Comparison of ENCODE assay signal across 15 cellular contexts in genomic region chr7:74499835-74500388, GRCh38. TPM values are rescaled to one million over a fixed set of nuclear protein-coding genes. Genes with fewer than 3 reads are reported as not detected.
DNase-seq lines count a peak whose midpoint lies in the region; ATAC-seq, FAIRE-seq and TF ChIP-seq lines count a peak whose summit lies in the region.
"Had no signal": no experiment of that assay in that cellular context is flagged by ENCODE, and none has a peak within 500 bp of the region (broad histone marks: within the 10 kb centered on the region; RNA-seq: fewer than 3 reads in every experiment).

No MANE protein-coding gene starts in this region.

- WGBS in HepG2 (ENCODE audit: low lambda C conversion rate) = 89% methylated on average over 5 of the region's 9 CpGs
- WGBS in right lobe of liver (ENCODE audit: insufficient coverage, low coverage, low lambda C conversion rate, missing lambda C conversion rate) = 87% methylated on average over 3 of the region's 9 CpGs

- H3K9ac ChIP-seq in HepG2 (ENCODE audit: insufficient read depth, low read depth, low read length) = no peak overlapping the region

- H3K9me3 ChIP-seq in HepG2 (ENCODE audit: low read length) (no peaks in the 10 kb centered on the region), right lobe of liver (no peaks in the 10 kb centered on the region)

- H3K9me3 Mint-ChIP-seq in brain = peaks cover 0 to 11% (median 5%) of the 10 kb centered on the region in 5 experiments
- H3K9me3 Mint-ChIP-seq in type B pancreatic cell = no peaks in the 10 kb centered on the region
- H3K9me3 Mint-ChIP-seq in stimulated activated naive B cell treated with anti-CD40 and anti-IgM and Interleukin-4, amounts not matched to agents 10 μg/mL and 1 μg/mL and 100 μg/mL, for 72 hours = no peaks in the 10 kb centered on the region
- H3K9me3 Mint-ChIP-seq in activated naive CD4-positive, alpha-beta T cell treated with anti-CD3 and anti-CD28 coated beads, Interleukin-2, amount 10 ng/mL, durations not matched to agents 7 days and 5 days = peaks cover 6% of the 10 kb centered on the region

- no peak for FAIRE-seq in HepG2 (lab: Jason Lieb, UNC)

- peaks cover 24% of the 10 kb centered on the region for H3K4me1 ChIP-seq in HepG2 (ENCODE audit: insufficient read depth, low read length)
- H3K4me1 ChIP-seq in right lobe of liver = peaks cover 0 to 23% (median 9%) of the 10 kb centered on the region in 4 donors

- no peak overlapping the region for H3K4me2 ChIP-seq in HepG2 (ENCODE audit: low read depth, low read length)

- H3K36me3 Mint-ChIP-seq in brain (peaks cover 71% of the 10 kb centered on the region), type B pancreatic cell (peaks cover 11% of the 10 kb centered on the region)
- peaks cover 4% of the 10 kb centered on the region in 2 donors for H3K36me3 Mint-ChIP-seq in stimulated activated naive B cell treated with anti-CD40 and anti-IgM and Interleukin-4, amounts not matched to agents 10 μg/mL and 1 μg/mL and 100 μg/mL, for 72 hours
- H3K36me3 Mint-ChIP-seq in activated naive CD4-positive, alpha-beta T cell treated with anti-CD3 and anti-CD28 coated beads, Interleukin-2, amount 10 ng/mL, durations not matched to agents 7 days and 5 days = no peaks in the 10 kb centered on the region

- H2AFZ ChIP-seq in HepG2 (ENCODE audit: low read length) = no peak overlapping the region

- ATAC-seq in HepG2 (peak; percentile 20; the same call in 1 of the 3 replicates), right lobe of liver (no peak)
- ATAC-seq in stimulated activated naive B cell treated with anti-CD40 and anti-IgM and Interleukin-4, amounts not matched to agents 10 μg/mL and 1 μg/mL and 100 μg/mL, for 72 hours (replicated peaks) = no peak

- H3K4me1 Mint-ChIP-seq in brain (peaks cover 48% of the 10 kb centered on the region), type B pancreatic cell (ENCODE audit: unreplicated experiment) (peaks cover 18% of the 10 kb centered on the region)
- peaks cover 0 to 8% of the 10 kb centered on the region in 2 donors for H3K4me1 Mint-ChIP-seq in stimulated activated naive B cell treated with anti-CD40 and anti-IgM and Interleukin-4, amounts not matched to agents 10 μg/mL and 1 μg/mL and 100 μg/mL, for 72 hours
- H3K4me1 Mint-ChIP-seq in activated naive CD4-positive, alpha-beta T cell treated with anti-CD3 and anti-CD28 coated beads, Interleukin-2, amount 10 ng/mL, durations not matched to agents 7 days and 5 days = no peaks in the 10 kb centered on the region

- H3K4me3 Mint-ChIP-seq in brain = no peak overlapping the region
- no peak overlapping the region for H3K4me3 Mint-ChIP-seq in type B pancreatic cell
- no peak overlapping the region for H3K4me3 Mint-ChIP-seq in stimulated activated naive B cell treated with anti-CD40 and anti-IgM and Interleukin-4, amounts not matched to agents 10 μg/mL and 1 μg/mL and 100 μg/mL, for 72 hours
- no peak overlapping the region for H3K4me3 Mint-ChIP-seq in activated naive CD4-positive, alpha-beta T cell treated with anti-CD3 and anti-CD28 coated beads, Interleukin-2, amount 10 ng/mL, durations not matched to agents 7 days and 5 days
- H3K4me3 Mint-ChIP-seq: T-helper 1 cell treated with Interleukin-12 subunit alpha and Interleukin-12 subunit beta and Interleukin-4 antibody, amounts not matched to agents 30 μg/mL and 1 μg/mL, for 36 hours had no signal

- no peak overlapping the region for H3K4me3 ChIP-seq in HepG2 (replicated peaks in 1 of 3; ENCODE audit: insufficient read depth in 1 of 3, low read depth in 2 of 3, low read length in 3 of 3)
- no peak overlapping the region for H3K4me3 ChIP-seq in right lobe of liver

- CTCF ChIA-PET in HepG2 (lab: Yijun Ruan, JAX; ENCODE audit: low intra/inter-chr PET ratio, low total read pairs) = interaction anchor here (0.8 kb wide), 1 partner anchor 83 kb away, joined by 3 read pairs; no protein-coding TSS in a partner anchor
- CTCF ChIA-PET in activated naive CD4-positive, alpha-beta T cell treated with anti-CD3 and anti-CD28 coated beads, Interleukin-2, amount 10 ng/mL, durations not matched to agents 7 days and 5 days (lab: Charles Lee) = no interaction called here

- in situ Hi-C loops in HepG2 (cut with HindIII; ENCODE audit: extremely low pct_ligation_motif_present, low pct_unique_long_range_greater_than_20kb) (no loop called here), KBM-7 (cut with MboI; ENCODE audit: low pct_unique_long_range_greater_than_20kb, low sequenced_read_pairs) (no loop called here)

- H3K27me3 ChIP-seq in HepG2 (ENCODE audit: control insufficient read depth in 1 of 2, insufficient read depth in 2 of 2, low read length in 2 of 2) = no peaks in the 10 kb centered on the region
- no peaks in the 10 kb centered on the region for H3K27me3 ChIP-seq in right lobe of liver

- H3K79me2 ChIP-seq in HepG2 (ENCODE audit: insufficient read depth, low read length) = peaks cover 8% of the 10 kb centered on the region

- no peak for TF ChIP-seq RAD21 in HepG2 (CRISPR knock-in tag; IDR thresholded peaks at IDR 0.05)

- POLR2A ChIA-PET in HepG2 (lab: Yijun Ruan, JAX) = no interaction called here

- H4K20me1 ChIP-seq in HepG2 (ENCODE audit: insufficient read depth, low read length) = peaks cover 3% of the 10 kb centered on the region; the same call in 1 of the 2 replicates

- H3K27ac ChIP-seq in HepG2 (ENCODE audit: extremely low read length, insufficient read depth, low read length) (no peak overlapping the region), right lobe of liver (no peak overlapping the region)

- H3K27me3 Mint-ChIP-seq in brain (no peaks in the 10 kb centered on the region), type B pancreatic cell (no peaks in the 10 kb centered on the region)
- H3K27me3 Mint-ChIP-seq in stimulated activated naive B cell treated with anti-CD40 and anti-IgM and Interleukin-4, amounts not matched to agents 10 μg/mL and 1 μg/mL and 100 μg/mL, for 72 hours = no peaks in the 10 kb centered on the region
- peaks cover 3% of the 10 kb centered on the region for H3K27me3 Mint-ChIP-seq in activated naive CD4-positive, alpha-beta T cell treated with anti-CD3 and anti-CD28 coated beads, Interleukin-2, amount 10 ng/mL, durations not matched to agents 7 days and 5 days

- TF ChIP-seq POLR2A in HepG2 (IDR thresholded peaks at IDR 0.05; ENCODE audit: insufficient read depth in 1 of 2, low read depth in 2 of 2, low read length in 2 of 2) (no peak), right lobe of liver (IDR thresholded peaks at IDR 0.05) (no peak)

- DNase-seq in HepG2 (ENCODE audit: low spot score) (no peak), right lobe of liver (no peak), NAMALWA (ENCODE audit: low spot score) (peak; percentile 37), type B pancreatic cell (ENCODE audit: extremely low spot score, unreplicated experiment) (no peak), KBM-7 (no peak)
- no peak for DNase-seq in stimulated activated naive B cell treated with anti-CD40 and anti-IgM and Interleukin-4, amounts not matched to agents 10 μg/mL and 1 μg/mL and 100 μg/mL, for 72 hours
- no peak for DNase-seq in activated naive CD4-positive, alpha-beta T cell treated with anti-CD3 and anti-CD28 coated beads, Interleukin-2, amount 10 ng/mL, durations not matched to agents 7 days and 5 days
- DNase-seq: DMS79 treated with DMSO at 0.1 percent for 48 hours, NCI-H1417, NCI-H187 treated with DMSO at 0.1 percent for 48 hours, NCI-H226, OCI-M1, RPMI8226 had no signal

- no peak for TF ChIP-seq CTCF in HepG2 (CRISPR knock-in tag; IDR thresholded peaks at IDR 0.05)
- TF ChIP-seq CTCF in right lobe of liver (IDR thresholded peaks at IDR 0.05) = no peak
- no peak for TF ChIP-seq CTCF in brain (conservative IDR thresholded peaks at IDR 0.05)
- no peak for TF ChIP-seq CTCF in type B pancreatic cell (conservative IDR thresholded peaks at IDR 0.05)

- H3K36me3 ChIP-seq in HepG2 (replicated peaks in 1 of 2; ENCODE audit: control insufficient read depth in 1 of 2, insufficient read depth in 2 of 2, low read length in 2 of 2) (peaks cover 4 to 5% of the 10 kb centered on the region in 2 experiments; a peak in 2 of 5 replicates), right lobe of liver (no peaks in the 10 kb centered on the region)

- intact Hi-C loops in HepG2 (cut with micrococcal nuclease; ENCODE audit: unreplicated experiment) = no loop called here
- intact Hi-C loops in right lobe of liver (cut with DNase I) = no loop called here

- H3K27ac Mint-ChIP-seq in brain (peak overlapping the region in 4 of 5 experiments; percentile 3 to 94 (median 59)), type B pancreatic cell (peak overlapping the region; percentile 67)
- no peak overlapping the region for H3K27ac Mint-ChIP-seq in stimulated activated naive B cell treated with anti-CD40 and anti-IgM and Interleukin-4, amounts not matched to agents 10 μg/mL and 1 μg/mL and 100 μg/mL, for 72 hours
- H3K27ac Mint-ChIP-seq in activated naive CD4-positive, alpha-beta T cell treated with anti-CD3 and anti-CD28 coated beads, Interleukin-2, amount 10 ng/mL, durations not matched to agents 7 days and 5 days = no peak overlapping the region
- H3K27ac Mint-ChIP-seq: T-helper 1 cell treated with Interleukin-12 subunit alpha and Interleukin-12 subunit beta and Interleukin-4 antibody, amounts not matched to agents 30 μg/mL and 1 μg/mL, for 36 hours had no signal

- TF ChIP-seq EP300 in HepG2 (IDR thresholded peaks at IDR 0.05; ENCODE audit: low read depth in 2 of 2, low read length in 2 of 2) (no peak), HepG2 (CRISPR knock-in tag; IDR thresholded peaks at IDR 0.05; ENCODE audit: borderline replicate concordance) (no peak)

- TSS peak; percentile 45 for BruUV-seq in HepG2 (replicated peaks; lab: Mats Ljungman, UMichigan)

RNA-seq across cellular contexts. Expression of gene GTF2IRD1, which starts 46.2 kb away (rescaled TPM):
- total RNA-seq in HepG2 (2016; rRNA removed; fragmentation: Illumina TruSeq; extraction: Trizol) = 16.5 and 17.8 TPM in 2 replicates
- total RNA-seq in HepG2 (2016; cell fraction: cytosol; rRNA removed; fragmentation: Illumina TruSeq; extraction: Trizol; ENCODE audit: low read depth) = 8.1 and 9.5 TPM in 2 replicates
- total RNA-seq in HepG2 (2016; cell fraction: insoluble cytoplasmic fraction; rRNA removed; fragmentation: Illumina TruSeq; extraction: Trizol) = 13.6 and 19.1 TPM in 2 replicates
- 17.2 and 18.9 TPM in 2 replicates for total RNA-seq in HepG2 (2016; cell fraction: membrane; rRNA removed; fragmentation: Illumina TruSeq; extraction: Trizol)
- 15.6 and 22.1 TPM in 2 replicates for total RNA-seq in HepG2 (2016; cell fraction: nucleus; rRNA removed; fragmentation: Illumina TruSeq; extraction: Trizol)
- polyA plus RNA-seq in HepG2 (2011; rRNA removed) = 26.7 and 28.2 TPM in 2 replicates
- 12.3 and 16.0 TPM in 2 replicates for polyA plus RNA-seq in HepG2 (2011; cell fraction: cytosol; rRNA removed)
- polyA plus RNA-seq in HepG2 (2011; cell fraction: nucleus; rRNA removed) = 38.7 and 43.3 TPM in 2 replicates
- 36.1 and 37.4 TPM in 2 replicates for polyA plus RNA-seq in HepG2 (2012)
- polyA plus RNA-seq in HepG2 (2016; cell fraction: cytosol; fragmentation: Illumina TruSeq; extraction: Trizol; ENCODE audit: low read depth) = 10.4 and 12.9 TPM in 2 replicates
- 27.6 and 31.7 TPM in 2 replicates for polyA plus RNA-seq in HepG2 (2016; cell fraction: insoluble cytoplasmic fraction; fragmentation: Illumina TruSeq; extraction: Trizol; ENCODE audit: low read depth)
- 23.3 and 26.7 TPM in 2 replicates for polyA plus RNA-seq in HepG2 (2016; cell fraction: membrane; fragmentation: Illumina TruSeq; extraction: Trizol; ENCODE audit: low read depth)
- polyA plus RNA-seq in HepG2 (2016; cell fraction: nucleus; fragmentation: Illumina TruSeq; extraction: Trizol; ENCODE audit: insufficient read depth, low read depth) = 51.1 and 66.8 TPM in 2 replicates
- polyA minus RNA-seq in HepG2 (2011; rRNA and poly(A)+ RNA removed; ENCODE audit: low replicate concordance) = 23.4 and 53.2 TPM in 2 replicates
- polyA minus RNA-seq in HepG2 (2011; cell fraction: cytosol; rRNA and poly(A)+ RNA removed) = 14.9 and 17.7 TPM in 2 replicates
- 15.5 and 16.5 TPM in 2 replicates for polyA minus RNA-seq in HepG2 (2011; cell fraction: nucleus; rRNA and poly(A)+ RNA removed)
- total RNA-seq in right lobe of liver = 1 to 10 TPM; 1.9 to 9.8 (median 6.5) TPM
- polyA plus RNA-seq in brain (ENCODE audit: insufficient read depth, low read depth, low replicate concordance) = 33.6 TPM
- total RNA-seq in type B pancreatic cell (ENCODE audit: low replicate concordance) = 43.6 and 47.9 TPM in 2 replicates

Comparison
In these comparisons a context has a peak if more than half of its experiments do, and no peak if none do; other contexts are left out.
1. H3K27ac Mint-ChIP-seq: peak in brain (4 of 5) and type B pancreatic cell (single experiment); none in stimulated activated naive B cell treated with anti-CD40 and anti-IgM and Interleukin-4, amounts not matched to agents 10 μg/mL and 1 μg/mL and 100 μg/mL, for 72 hours (single experiment) and activated naive CD4-positive, alpha-beta T cell treated with anti-CD3 and anti-CD28 coated beads, Interleukin-2, amount 10 ng/mL, durations not matched to agents 7 days and 5 days (single experiment).